Comparison of ENCODE assay signal across 9 cellular contexts in genomic region chr4:174358823-174359222, GRCh38.
DNase-seq lines count a peak whose midpoint lies in the region; ATAC-seq and TF ChIP-seq lines count a peak whose summit lies in the region.
"Had no signal": no experiment of that assay in that cellular context is flagged by ENCODE, and none has a peak within 500 bp of the region (broad histone marks: within the 10 kb centered on the region; RNA-seq: fewer than 3 reads in every experiment).

No MANE protein-coding gene starts in this region.

- 46% methylated on average over 1 of the region's 1 CpG for WGBS in mammary epithelial cell (ENCODE audit: low coverage, missing lambda C conversion rate)

- H2AFZ ChIP-seq in mammary epithelial cell (ENCODE audit: low read depth, low read length), result no peak overlapping the region

- H3K4me1 Mint-ChIP-seq in Caco-2 (ENCODE audit: low read depth, unreplicated experiment), result no peaks in the 10 kb centered on the region

- H4K20me1 ChIP-seq in mammary epithelial cell (ENCODE audit: insufficient read depth, low read length), result no peaks in the 10 kb centered on the region

- H3K4me3 Mint-ChIP-seq in Caco-2 (ENCODE audit: unreplicated experiment), result no peak overlapping the region

- no peak overlapping the region for H3K27ac ChIP-seq in mammary epithelial cell (ENCODE audit: insufficient read depth, low read depth, low read length)
- H3K27ac ChIP-seq: HL-60 had no signal

- no peaks in the 10 kb centered on the region for H3K36me3 ChIP-seq in mammary epithelial cell (ENCODE audit: insufficient read depth, low read length)
- no peaks in the 10 kb centered on the region for H3K36me3 ChIP-seq in Caco-2 (ENCODE audit: control insufficient read depth, insufficient read depth, low read length)

- DNase-seq in Daoy (ENCODE audit: low read depth), result peak; percentile 55
- DNase-seq in mammary epithelial cell, result peak; percentile 88
- DNase-seq in Caco-2, result no peak
- DNase-seq in activated effector memory CD4-positive, alpha-beta T cell treated with Interleukin-2 at 50 U/mL for 16 hours, result no peak
- no peak for DNase-seq in COR-L47 (lab: John Stamatoyannopoulos, UW)
- no peak for DNase-seq in KG1 (lab: John Stamatoyannopoulos, UW)

- in situ Hi-C loops in mammary epithelial cell (cut with MboI; ENCODE audit: low sequenced_read_pairs in 2 of 2), result loop anchor here in 1 of 2 donors (25.0 kb wide), 1 partner anchor 353 kb away; no protein-coding TSS in a partner anchor

- no peak overlapping the region for H3K9ac ChIP-seq in mammary epithelial cell (ENCODE audit: insufficient read depth, low read length)

- no peaks in the 10 kb centered on the region for H3K27me3 ChIP-seq in mammary epithelial cell (ENCODE audit: insufficient read depth, low read length)
- no peaks in the 10 kb centered on the region for H3K27me3 ChIP-seq in Caco-2 (replicated peaks; ENCODE audit: control insufficient read depth, insufficient read depth, low read length)

- POLR2A ChIA-PET in Caco-2 (lab: Charles Lee), result no interaction called here

- no peak overlapping the region for H3K27ac Mint-ChIP-seq in Caco-2 (ENCODE audit: unreplicated experiment)

- intact Hi-C loops in mammary epithelial cell (cut with micrococcal nuclease), result no loop called here
- intact Hi-C loops in Caco-2 (cut with micrococcal nuclease; ENCODE audit: unreplicated experiment), result no loop called here

- dilution Hi-C loops in mammary epithelial cell (cut with HindIII; ENCODE audit: low sequenced_read_pairs), result no loop called here

- no TSS peak for BruUV-seq in mammary epithelial cell (replicated peaks; lab: Mats Ljungman, UMichigan)
- BruUV-seq in Caco-2 (replicated peaks; lab: Mats Ljungman, UMichigan), result no TSS peak

- H3K9me3 ChIP-seq in mammary epithelial cell (replicated peaks; ENCODE audit: insufficient read depth, low read length) (no peaks in the 10 kb centered on the region), Caco-2 (no peaks in the 10 kb centered on the region)

- H3K4me3 ChIP-seq in mammary epithelial cell (replicated peaks in 1 of 3; ENCODE audit: insufficient read depth in 1 of 3, low read depth in 2 of 3, low read length in 3 of 3), result no peak overlapping the region
- no peak overlapping the region for H3K4me3 ChIP-seq in Caco-2 (ENCODE audit: low read depth, low read length)

- no peaks in the 10 kb centered on the region for H3K79me2 ChIP-seq in mammary epithelial cell (ENCODE audit: insufficient read depth, low read length)

- no peaks in the 10 kb centered on the region for H3K9me3 Mint-ChIP-seq in Caco-2 (ENCODE audit: unreplicated experiment)

- peaks cover 2% of the 10 kb centered on the region for H3K27me3 Mint-ChIP-seq in Caco-2 (ENCODE audit: insufficient read depth, unreplicated experiment)

- peak overlapping the region; percentile 46 for H3K4me2 ChIP-seq in mammary epithelial cell (ENCODE audit: insufficient read depth, low read depth, low read length)

- H3K4me1 ChIP-seq in mammary epithelial cell (ENCODE audit: insufficient read depth, low read length), result peaks cover 7% of the 10 kb centered on the region
- no peaks in the 10 kb centered on the region for H3K4me1 ChIP-seq in Caco-2

- CTCF ChIA-PET in mammary epithelial cell (lab: Charles Lee; ENCODE audit: low non-redundant PET), result no interaction called here
- CTCF ChIA-PET in Caco-2 (lab: Charles Lee), result no interaction called here

- no peaks in the 10 kb centered on the region for H3K36me3 Mint-ChIP-seq in Caco-2 (ENCODE audit: insufficient read depth, unreplicated experiment)

- TF ChIP-seq CTCF in mammary epithelial cell (conservative IDR thresholded peaks at IDR 0.05 in 1 of 2, IDR thresholded peaks at IDR 0.05 in 1 of 2; ENCODE audit: extremely low read depth in 1 of 2, insufficient read depth in 1 of 2, low read depth in 1 of 2, low read length in 2 of 2) (no peak), Caco-2 (IDR thresholded peaks at IDR 0.05; ENCODE audit: insufficient read depth in 1 of 2, low read depth in 1 of 2, low read length in 1 of 2, severe bottlenecking in 1 of 2, unreplicated experiment in 1 of 2) (no peak)

- peak; percentile 99 for ATAC-seq in GM19467 (IDR thresholded peaks at IDR 0.05; ENCODE audit: unreplicated experiment)
- ATAC-seq in HG03432 (IDR thresholded peaks at IDR 0.05; ENCODE audit: unreplicated experiment), result peak; percentile 98

Comparison
In these comparisons a context has a peak if more than half of its experiments do, and no peak if none do; other contexts are left out.
1. DNase-seq: peak in Daoy (single experiment) and mammary epithelial cell (single experiment); none in Caco-2 (0 of 2), activated effector memory CD4-positive, alpha-beta T cell treated with Interleukin-2 at 50 U/mL for 16 hours (single experiment), COR-L47 (single experiment) and KG1 (single experiment).